ENCODE assay signal across 7 cellular contexts in the genomic region with DNA sequence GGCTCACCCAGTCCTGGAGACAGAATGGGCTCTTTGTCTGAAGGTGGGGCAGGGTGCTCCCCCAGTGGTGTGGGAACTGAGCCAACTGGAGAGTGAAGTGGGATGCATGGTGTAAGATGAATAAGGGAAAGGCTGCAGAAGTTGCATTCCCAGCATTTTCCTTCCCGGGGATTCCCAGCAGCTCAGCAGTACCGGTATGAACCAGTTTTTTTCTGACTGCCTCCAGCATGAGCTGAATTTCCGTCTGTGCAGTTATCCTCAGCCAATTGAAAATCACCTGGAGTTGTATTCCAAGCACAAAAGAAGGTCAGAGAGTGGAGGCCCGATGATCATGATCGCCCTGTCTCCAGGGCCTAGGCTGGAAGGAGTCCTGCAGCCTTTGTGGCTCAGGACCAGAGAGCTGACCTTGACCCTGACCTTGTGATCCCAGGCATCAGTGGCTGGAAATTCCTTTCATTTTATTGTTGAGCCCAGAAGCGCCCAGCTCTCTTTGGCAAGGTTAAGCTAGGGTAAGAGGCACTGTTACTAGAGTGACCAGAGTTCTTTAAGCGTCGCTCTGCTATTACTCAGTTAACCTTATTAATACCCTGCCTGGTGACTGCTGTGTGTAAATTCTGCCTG. TPM values are rescaled to one million over a fixed set of nuclear protein-coding genes. Genes with fewer than 3 reads are reported as not detected.
A peak's percentile ranks its signal among the peaks of the same experiment; 100 is the strongest.
DNase-seq lines count a peak whose midpoint lies in the region; ATAC-seq, FAIRE-seq and TF ChIP-seq lines count a peak whose summit lies in the region.

No MANE protein-coding gene starts in this region.

- no peak for DNase-seq in GM06990 (ENCODE audit: extremely low read depth, insufficient read length)
- peak; percentile 50 for DNase-seq in NCI-H510A (lab: John Stamatoyannopoulos, UW)
- DNase-seq in cerebellum (ENCODE audit: low spot score), result peak; percentile 69
- DNase-seq in HepG2 (ENCODE audit: low spot score), result peak; percentile 83
- DNase-seq in substantia nigra (lab: John Stamatoyannopoulos, UW), result peak in 14 of 49 donors; percentile 6 to 81 (median 24)
- DNase-seq in T-helper 9 cell, result no peak

- ATAC-seq in HepG2, result peak; percentile 85
- ATAC-seq in HG03571 (IDR thresholded peaks at IDR 0.05; ENCODE audit: unreplicated experiment), result no peak

- in situ Hi-C loops in HepG2 (cut with HindIII; ENCODE audit: extremely low pct_ligation_motif_present, low pct_unique_long_range_greater_than_20kb), result no loop called here

- BruUV-seq in HepG2 (replicated peaks; lab: Mats Ljungman, UMichigan), result no TSS peak

- POLR2A ChIA-PET in HepG2 (lab: Yijun Ruan, JAX), result interaction anchor here (1.1 to 3.7 kb wide), 7 partner anchors 34 to 208 kb away, joined by 3 to 28 read pairs (median 6); partner anchors contain the start of genes DDX56, H2AZ2, OGDH and TMED4

- H3K4me3 ChIP-seq in GM06990 (replicated peaks; ENCODE audit: low read depth, low read length), result peak overlapping the region; percentile 38
- H3K4me3 ChIP-seq in HepG2 (replicated peaks in 1 of 3; ENCODE audit: insufficient read depth in 1 of 3, low read depth in 2 of 3, low read length in 3 of 3), result peak overlapping the region; percentile 9 to 27 (median 9); a peak in 1 of 6 replicates

- peaks cover 14% of the 10 kb centered on the region for H4K20me1 ChIP-seq in HepG2 (ENCODE audit: insufficient read depth, low read length)

- CTCF ChIA-PET in HepG2 (lab: Yijun Ruan, JAX; ENCODE audit: low intra/inter-chr PET ratio, low total read pairs), result no interaction called here

- H3K27ac ChIP-seq in HepG2 (ENCODE audit: extremely low read length, insufficient read depth, low read length), result peak overlapping the region; percentile 63
- peak overlapping the region; percentile 52 for H3K27ac ChIP-seq in substantia nigra (ENCODE audit: low read depth, low read length, poor library complexity, severe bottlenecking)

- H3K9ac ChIP-seq in HepG2 (ENCODE audit: insufficient read depth, low read depth, low read length), result no peak overlapping the region; the same call in 1 of the 2 replicates

- 14% methylated on average over 8 of the region's 8 CpGs for WGBS in HepG2 (ENCODE audit: low lambda C conversion rate)

- no peaks in the 10 kb centered on the region; the same call in 1 of the 2 replicates for H3K36me3 ChIP-seq in GM06990 (ENCODE audit: control insufficient read depth, insufficient read depth, low read length)
- no peaks in the 10 kb centered on the region for H3K36me3 ChIP-seq in HepG2 (replicated peaks in 1 of 2; ENCODE audit: control insufficient read depth in 1 of 2, insufficient read depth in 2 of 2, low read length in 2 of 2)

- intact Hi-C loops in HepG2 (cut with micrococcal nuclease; ENCODE audit: unreplicated experiment), result no loop called here

- TF ChIP-seq EP300 in HepG2 (IDR thresholded peaks at IDR 0.05; ENCODE audit: low read depth in 2 of 2, low read length in 2 of 2), result no peak
- TF ChIP-seq EP300 in HepG2 (CRISPR knock-in tag; IDR thresholded peaks at IDR 0.05; ENCODE audit: borderline replicate concordance), result no peak

- TF ChIP-seq CTCF in GM06990 (IDR thresholded peaks at IDR 0.05; ENCODE audit: insufficient read depth, low read length, poor library complexity, severe bottlenecking) (no peak), HepG2 (CRISPR knock-in tag; IDR thresholded peaks at IDR 0.05) (no peak)

- H3K27me3 ChIP-seq in GM06990 (replicated peaks; ENCODE audit: control insufficient read depth, insufficient read depth, low read length) (no peaks in the 10 kb centered on the region), HepG2 (ENCODE audit: control insufficient read depth in 1 of 2, insufficient read depth in 2 of 2, low read length in 2 of 2) (no peaks in the 10 kb centered on the region)

- peak; percentile 98 for FAIRE-seq in HepG2 (lab: Jason Lieb, UNC)

- H3K79me2 ChIP-seq in HepG2 (ENCODE audit: insufficient read depth, low read length), result no peaks in the 10 kb centered on the region

- peak overlapping the region; percentile 63 for H3K4me2 ChIP-seq in HepG2 (ENCODE audit: low read depth, low read length)

- TF ChIP-seq POLR2A in HepG2 (IDR thresholded peaks at IDR 0.05; ENCODE audit: insufficient read depth in 1 of 2, low read depth in 2 of 2, low read length in 2 of 2), result no peak

- H3K4me1 ChIP-seq in HepG2 (ENCODE audit: insufficient read depth, low read length), result peaks cover 30% of the 10 kb centered on the region

- no peak overlapping the region for H2AFZ ChIP-seq in HepG2 (ENCODE audit: low read length)

- no peaks in the 10 kb centered on the region for H3K9me3 ChIP-seq in HepG2 (ENCODE audit: low read length)

- TF ChIP-seq RAD21 in HepG2 (CRISPR knock-in tag; IDR thresholded peaks at IDR 0.05), result no peak; the same call in 1 of the 2 replicates

TF ChIP-seq in HepG2, 621 proteins besides CTCF, POLR2A, EP300 and RAD21 (continues in another document):
- TF ChIP-seq NFIC (IDR thresholded peaks at IDR 0.05; ENCODE audit: low read length) (no peak), POLR2AphosphoS5 (IDR thresholded peaks at IDR 0.05; ENCODE audit: low read depth, low read length) (0 out of 2 replicates have a peak, but pooled peaks have one; percentile 33), THAP7 (CRISPR knock-in tag; IDR thresholded peaks at IDR 0.05) (no peak), SMARCC2 (IDR thresholded peaks at IDR 0.05) (no peak), ZSCAN21 (CRISPR knock-in tag; IDR thresholded peaks at IDR 0.05; ENCODE audit: borderline replicate concordance) (no peak)

RNA-seq across cellular contexts. Expression of gene OGDH, which starts 33.4 kb away (rescaled TPM):
- total RNA-seq in cerebellum (40.9 TPM), HepG2 (2016; rRNA removed; fragmentation: Illumina TruSeq; extraction: Trizol) (25.4 and 28.1 TPM in 2 replicates)
- total RNA-seq in HepG2 (2016; cell fraction: cytosol; rRNA removed; fragmentation: Illumina TruSeq; extraction: Trizol; ENCODE audit: low read depth), result 6.3 and 7.6 TPM in 2 replicates
- total RNA-seq in HepG2 (2016; cell fraction: insoluble cytoplasmic fraction; rRNA removed; fragmentation: Illumina TruSeq; extraction: Trizol), result 21.2 and 24.9 TPM in 2 replicates
- 6.7 and 7.3 TPM in 2 replicates for total RNA-seq in HepG2 (2016; cell fraction: membrane; rRNA removed; fragmentation: Illumina TruSeq; extraction: Trizol)
- total RNA-seq in HepG2 (2016; cell fraction: nucleus; rRNA removed; fragmentation: Illumina TruSeq; extraction: Trizol), result 19.2 and 20.7 TPM in 2 replicates
- polyA plus RNA-seq in HepG2 (2011; rRNA removed), result 17.4 and 19.9 TPM in 2 replicates
- polyA plus RNA-seq in HepG2 (2011; cell fraction: cytosol; rRNA removed), result 19.4 and 21.4 TPM in 2 replicates
- 31.0 and 32.6 TPM in 2 replicates for polyA plus RNA-seq in HepG2 (2011; cell fraction: nucleus; rRNA removed)
- 17.8 and 24.0 TPM in 2 replicates for polyA plus RNA-seq in HepG2 (2012)
- 1.4 and 1.7 TPM in 2 replicates for polyA plus RNA-seq in HepG2 (2016; cell fraction: cytosol; fragmentation: Illumina TruSeq; extraction: Trizol; ENCODE audit: low read depth)
- polyA plus RNA-seq in HepG2 (2016; cell fraction: insoluble cytoplasmic fraction; fragmentation: Illumina TruSeq; extraction: Trizol; ENCODE audit: low read depth), result 16.1 and 22.3 TPM in 2 replicates
- polyA plus RNA-seq in HepG2 (2016; cell fraction: membrane; fragmentation: Illumina TruSeq; extraction: Trizol; ENCODE audit: low read depth), result 2.9 and 3.9 TPM in 2 replicates
- 18.6 and 20.7 TPM in 2 replicates for polyA plus RNA-seq in HepG2 (2016; cell fraction: nucleus; fragmentation: Illumina TruSeq; extraction: Trizol; ENCODE audit: insufficient read depth, low read depth)
- polyA minus RNA-seq in HepG2 (2011; rRNA and poly(A)+ RNA removed; ENCODE audit: low replicate concordance), result 69.1 and 136 TPM in 2 replicates
- polyA minus RNA-seq in HepG2 (2011; cell fraction: cytosol; rRNA and poly(A)+ RNA removed), result 32.5 and 32.6 TPM in 2 replicates
- polyA minus RNA-seq in HepG2 (2011; cell fraction: nucleus; rRNA and poly(A)+ RNA removed), result 23.3 and 31.3 TPM in 2 replicates

RNA-seq across cellular contexts. Expression of gene TMED4, which starts 57.8 kb away (rescaled TPM):
- total RNA-seq in cerebellum (79.8 TPM), HepG2 (2016; rRNA removed; fragmentation: Illumina TruSeq; extraction: Trizol) (39.2 and 81.4 TPM in 2 replicates)
- total RNA-seq in HepG2 (2016; cell fraction: cytosol; rRNA removed; fragmentation: Illumina TruSeq; extraction: Trizol; ENCODE audit: low read depth), result 13.7 and 14.2 TPM in 2 replicates
- total RNA-seq in HepG2 (2016; cell fraction: insoluble cytoplasmic fraction; rRNA removed; fragmentation: Illumina TruSeq; extraction: Trizol), result 42.8 and 80.9 TPM in 2 replicates
- total RNA-seq in HepG2 (2016; cell fraction: membrane; rRNA removed; fragmentation: Illumina TruSeq; extraction: Trizol), result 36.3 and 40.4 TPM in 2 replicates
- 71.9 and 87.9 TPM in 2 replicates for total RNA-seq in HepG2 (2016; cell fraction: nucleus; rRNA removed; fragmentation: Illumina TruSeq; extraction: Trizol)
- 109 and 113 TPM in 2 replicates for polyA plus RNA-seq in HepG2 (2011; rRNA removed)
- polyA plus RNA-seq in HepG2 (2011; cell fraction: cytosol; rRNA removed), result 120 and 141 TPM in 2 replicates
- polyA plus RNA-seq in HepG2 (2011; cell fraction: nucleus; rRNA removed), result 144 and 146 TPM in 2 replicates
- polyA plus RNA-seq in HepG2 (2012), result 68.1 and 72.3 TPM in 2 replicates
- 11.1 and 15.6 TPM in 2 replicates for polyA plus RNA-seq in HepG2 (2016; cell fraction: cytosol; fragmentation: Illumina TruSeq; extraction: Trizol; ENCODE audit: low read depth)
- 38.9 and 40.8 TPM in 2 replicates for polyA plus RNA-seq in HepG2 (2016; cell fraction: insoluble cytoplasmic fraction; fragmentation: Illumina TruSeq; extraction: Trizol; ENCODE audit: low read depth)
- 25.9 and 27.2 TPM in 2 replicates for polyA plus RNA-seq in HepG2 (2016; cell fraction: membrane; fragmentation: Illumina TruSeq; extraction: Trizol; ENCODE audit: low read depth)
- 141 and 156 TPM in 2 replicates for polyA plus RNA-seq in HepG2 (2016; cell fraction: nucleus; fragmentation: Illumina TruSeq; extraction: Trizol; ENCODE audit: insufficient read depth, low read depth)
- 175 and 196 TPM in 2 replicates for polyA minus RNA-seq in HepG2 (2011; rRNA and poly(A)+ RNA removed; ENCODE audit: low replicate concordance)
- 60.9 and 63.0 TPM in 2 replicates for polyA minus RNA-seq in HepG2 (2011; cell fraction: cytosol; rRNA and poly(A)+ RNA removed)
- 51.1 and 68.9 TPM in 2 replicates for polyA minus RNA-seq in HepG2 (2011; cell fraction: nucleus; rRNA and poly(A)+ RNA removed)

Comparison
In these comparisons a context has a peak if more than half of its experiments do, and no peak if none do; other contexts are left out.
1. DNase-seq: peak in NCI-H510A (single experiment), cerebellum (single experiment) and HepG2 (single experiment); none in GM06990 (single experiment) and T-helper 9 cell (single experiment).